Comparison of ENCODE assay signal across 8 cellular contexts in the genomic region with DNA sequence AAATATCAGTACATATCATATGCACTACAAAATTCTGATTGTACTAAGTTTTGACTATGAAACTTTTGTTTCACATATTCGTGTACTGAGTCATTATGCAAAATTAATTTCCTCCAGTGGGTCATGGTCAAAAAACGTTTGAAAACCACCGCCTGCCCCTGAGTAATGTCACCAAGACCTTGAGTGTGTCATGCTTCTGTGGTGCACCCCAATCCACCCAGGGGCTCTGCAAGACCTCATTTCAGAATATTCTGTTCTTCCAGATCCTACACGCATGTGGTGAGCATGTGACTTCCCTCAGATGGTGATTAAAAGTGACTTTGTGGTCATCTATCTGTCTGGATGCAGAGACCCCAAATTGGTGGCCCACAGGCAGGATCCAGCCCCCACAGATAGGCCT. TPM values are rescaled to one million over a fixed set of nuclear protein-coding genes. Genes with fewer than 3 reads are reported as not detected.
DNase-seq lines count a peak whose midpoint lies in the region; ATAC-seq, FAIRE-seq and TF ChIP-seq lines count a peak whose summit lies in the region.

No MANE protein-coding gene starts in this region.

- H2BK12ac ChIP-seq in mesenchymal stem cell (ENCODE audit: low read length in 2 of 2) = peak overlapping the region; percentile 24 to 73

- TF ChIP-seq CTCF in RWPE1 (conservative IDR thresholded peaks at IDR 0.05; ENCODE audit: low read depth) = no peak
- no peak for TF ChIP-seq CTCF in D721Med (IDR thresholded peaks at IDR 0.05; ENCODE audit: insufficient read depth, missing control alignments)

- no peak overlapping the region for H2AK5ac ChIP-seq in mesenchymal stem cell (ENCODE audit: low read length, severe bottlenecking)

- no peak overlapping the region for H2BK120ac ChIP-seq in mesenchymal stem cell (ENCODE audit: low read depth, low read length)

- H3K4me1 ChIP-seq in mesenchymal stem cell (ENCODE audit: control insufficient read depth, insufficient read depth, low read depth, low read length) = peaks cover 10% of the 10 kb centered on the region

- no peaks in the 10 kb centered on the region for H3K36me3 ChIP-seq in mesenchymal stem cell (ENCODE audit: control insufficient read depth in 1 of 2, insufficient read depth in 2 of 2, low read depth in 1 of 2, low read length in 2 of 2)

- H3K9me3 ChIP-seq in mesenchymal stem cell (ENCODE audit: control insufficient read depth, low read length) = no peaks in the 10 kb centered on the region

- H3K18ac ChIP-seq in mesenchymal stem cell (ENCODE audit: low read depth in 1 of 2, low read length in 2 of 2) = peak overlapping the region in 1 of 2 experiments; percentile 48

- H2BK15ac ChIP-seq in mesenchymal stem cell (ENCODE audit: low read depth, poor library complexity, severe bottlenecking) = no peak overlapping the region

- peak; percentile 66 for ATAC-seq in GM18505 (IDR thresholded peaks at IDR 0.05; ENCODE audit: unreplicated experiment)

- H3K27me3 ChIP-seq in mesenchymal stem cell (ENCODE audit: control insufficient read depth in 1 of 2, insufficient read depth in 1 of 2, low read length in 2 of 2) = no peaks in the 10 kb centered on the region

- H3K4ac ChIP-seq in mesenchymal stem cell (ENCODE audit: low read depth in 1 of 2, low read length in 2 of 2) = no peak overlapping the region

- 23% methylated on average over 4 of the region's 4 CpGs for WGBS in mesenchymal stem cell

- no peak overlapping the region for H2AFZ ChIP-seq in mesenchymal stem cell (ENCODE audit: low read depth, low read length)

- H3K9ac ChIP-seq in mesenchymal stem cell (ENCODE audit: low read length) = peak overlapping the region; percentile 76

- H3K4me3 ChIP-seq in mesenchymal stem cell (ENCODE audit: insufficient read depth in 1 of 2, low read depth in 1 of 2, low read length in 2 of 2) = peak overlapping the region in 1 of 2 experiments; percentile 29

- no peak for FAIRE-seq in D721Med (lab: Jason Lieb, UNC)

- H3K27ac ChIP-seq in RWPE1 (no peak overlapping the region), mesenchymal stem cell (ENCODE audit: low read length, poor library complexity, severe bottlenecking) (peak overlapping the region; percentile 10)

- H3K23ac ChIP-seq in mesenchymal stem cell (ENCODE audit: low read length in 2 of 2) = no peak overlapping the region

- TF ChIP-seq POLR2A in GM18505 (IDR thresholded peaks at IDR 0.05; ENCODE audit: borderline replicate concordance, extremely low read depth, insufficient read depth, insufficient read length) = no peak

- H4K91ac ChIP-seq in mesenchymal stem cell (ENCODE audit: low read length) = no peak overlapping the region

- no peak overlapping the region for H2BK5ac ChIP-seq in mesenchymal stem cell (ENCODE audit: low read depth, low read length, poor library complexity, severe bottlenecking)

- H3K79me1 ChIP-seq in mesenchymal stem cell (replicated peaks; ENCODE audit: low read length, poor library complexity, severe bottlenecking) = peaks cover 8% of the 10 kb centered on the region

- CTCF ChIA-PET in RWPE1 (lab: Yijun Ruan, JAX) = no interaction called here

- POLR2A ChIA-PET in RWPE1 (lab: Yijun Ruan, JAX; ENCODE audit: low non-redundant PET) = no interaction called here

- peak overlapping the region; percentile 69 for H4K8ac ChIP-seq in mesenchymal stem cell (ENCODE audit: low read length)

- H3K14ac ChIP-seq in mesenchymal stem cell (ENCODE audit: low read length in 2 of 2) = peak overlapping the region in 1 of 2 experiments; percentile 51

- DNase-seq in HCEC 1CT (peak; percentile 92), RWPE1 (ENCODE audit: low spot score) (peak; percentile 42), mesenchymal stem cell (peak; percentile 79), anterior cingulate cortex (lab: John Stamatoyannopoulos, UW) (no peak), Ammon's horn (ENCODE audit: low spot score) (no peak), D721Med (ENCODE audit: insufficient read length, low spot score) (no peak), posterior vena cava (ENCODE audit: low spot score) (no peak)

- H3K4me2 ChIP-seq in mesenchymal stem cell (ENCODE audit: low read length, poor library complexity, severe bottlenecking) = no peak overlapping the region

- intact Hi-C loops in posterior vena cava (cut with DNase I) = no loop called here

RNA-seq across cellular contexts. Expression of a gene that starts 31.0 kb away (rescaled TPM):
- polyA plus RNA-seq in mesenchymal stem cell (2013, experiment 1 of 2) = 91.1 TPM
- 90.1 TPM for polyA plus RNA-seq in mesenchymal stem cell (2013, experiment 2 of 2)
- total RNA-seq in posterior vena cava = 10 to 100 TPM; 31.4 to 45.4 TPM

Comparison
In these comparisons a context has a peak if more than half of its experiments do, and no peak if none do; other contexts are left out.
1. DNase-seq: peak in HCEC 1CT (single experiment), RWPE1 (single experiment) and mesenchymal stem cell (single experiment); none in anterior cingulate cortex (0 of 58), Ammon's horn (single experiment), D721Med (single experiment) and posterior vena cava (single experiment).